ENCODE assay signal across 8 cellular contexts in genomic region chr16:58336332-58337089, GRCh38. TPM values are rescaled to one million over a fixed set of nuclear protein-coding genes. Genes with fewer than 3 reads are reported as not detected.
A peak's percentile ranks its signal among the peaks of the same experiment; 100 is the strongest.
DNase-seq lines count a peak whose midpoint lies in the region; ATAC-seq and TF ChIP-seq lines count a peak whose summit lies in the region.

No MANE protein-coding gene starts in this region.

- H3K27ac Mint-ChIP-seq in activated CD4-positive, alpha-beta memory T cell treated with anti-CD3 and anti-CD28 coated beads for 36 hours, result no peak overlapping the region

- peak overlapping the region; percentile 47 for H3K4me3 ChIP-seq in AG10803 (ENCODE audit: low read length)

- H3K9me3 Mint-ChIP-seq in activated CD4-positive, alpha-beta memory T cell treated with anti-CD3 and anti-CD28 coated beads for 36 hours, result no peaks in the 10 kb centered on the region

- H3K4me1 Mint-ChIP-seq in activated CD4-positive, alpha-beta memory T cell treated with anti-CD3 and anti-CD28 coated beads for 36 hours (ENCODE audit: low read depth), result peaks cover 4% of the 10 kb centered on the region

- POLR2A ChIA-PET in activated CD4-positive, alpha-beta memory T cell treated with anti-CD3 and anti-CD28 coated beads for 36 hours (lab: Charles Lee), result interaction anchor here (1.9 kb wide), 1 partner anchor 151 kb away, joined by 6 read pairs; no protein-coding TSS in a partner anchor

- ATAC-seq in GM18868 (IDR thresholded peaks at IDR 0.05; ENCODE audit: unreplicated experiment) (peak; percentile 90), HG03354 (IDR thresholded peaks at IDR 0.05; ENCODE audit: poor library complexity, severe bottlenecking, unreplicated experiment) (peak; percentile 92)

- peaks cover 5% of the 10 kb centered on the region for H3K27me3 Mint-ChIP-seq in activated CD4-positive, alpha-beta memory T cell treated with anti-CD3 and anti-CD28 coated beads for 36 hours

- intact Hi-C loops in activated CD4-positive, alpha-beta memory T cell treated with anti-CD3 and anti-CD28 coated beads for 36 hours (cut with micrococcal nuclease), result loop anchor here (1.0 to 10.0 kb wide), 3 partner anchors 151 to 420 kb away; no protein-coding TSS in a partner anchor

- DNase-seq in AG10803 (ENCODE audit: low read depth) (peak; percentile 52), NCI-H82 treated with DMSO at 0.1 percent for 48 hours (lab: John Stamatoyannopoulos, UW; ENCODE audit: unreplicated experiment) (peak; percentile 64), lung microvascular endothelial cell (ENCODE audit: low read depth in 2 of 2) (peak; percentile 66 to 82)
- DNase-seq in activated CD4-positive, alpha-beta memory T cell treated with anti-CD3 and anti-CD28 coated beads for 36 hours, result peak; percentile 92
- DNase-seq in effector CD4-positive, alpha-beta T cell, result peak; percentile 76
- peak; percentile 62 for DNase-seq in stimulated activated CD8-positive, alpha-beta memory T cell treated with anti-CD3 and anti-CD28 coated beads, Interleukin-12 subunit alpha, Interleukin-12 subunit beta, amount 100 ng/mL, for 4 hours (ENCODE audit: low read depth)

- CTCF ChIA-PET in activated CD4-positive, alpha-beta memory T cell treated with anti-CD3 and anti-CD28 coated beads for 36 hours (lab: Charles Lee), result interaction anchor here (0.6 to 8.8 kb wide), 40 partner anchors 8 to 420 kb away, joined by 3 to 286 read pairs (median 4); partner anchors contain the start of genes GINS3 and NDRG4

- no peak overlapping the region for H3K4me3 Mint-ChIP-seq in activated CD4-positive, alpha-beta memory T cell treated with anti-CD3 and anti-CD28 coated beads for 36 hours

- peak; percentile 94 for TF ChIP-seq CTCF in AG10803 (conservative IDR thresholded peaks at IDR 0.05; ENCODE audit: low read length)

- no peaks in the 10 kb centered on the region for H3K36me3 Mint-ChIP-seq in activated CD4-positive, alpha-beta memory T cell treated with anti-CD3 and anti-CD28 coated beads for 36 hours

RNA-seq across cellular contexts. Expression of gene PRSS54, which starts 41.7 kb away (rescaled TPM):
- not detected for total RNA-seq in activated CD4-positive, alpha-beta memory T cell treated with anti-CD3 and anti-CD28 coated beads for 36 hours
- total RNA-seq in lung microvascular endothelial cell, result not detected in 2 replicates

RNA-seq across cellular contexts. Expression of gene GINS3, which starts 55.8 kb away (rescaled TPM):
- total RNA-seq in activated CD4-positive, alpha-beta memory T cell treated with anti-CD3 and anti-CD28 coated beads for 36 hours, result 10 to 100 TPM; 13.8 to 14.0 TPM
- total RNA-seq in lung microvascular endothelial cell, result 5.2 and 6.3 TPM in 2 replicates

Comparison
In these comparisons a context has a peak if more than half of its experiments do, and no peak if none do; other contexts are left out.
1. Peak in every context shown above with its lines: DNase-seq, ATAC-seq and H3K4me3 ChIP-seq.